8 cellular contexts compared by ENCODE assay signal in the genomic region with DNA sequence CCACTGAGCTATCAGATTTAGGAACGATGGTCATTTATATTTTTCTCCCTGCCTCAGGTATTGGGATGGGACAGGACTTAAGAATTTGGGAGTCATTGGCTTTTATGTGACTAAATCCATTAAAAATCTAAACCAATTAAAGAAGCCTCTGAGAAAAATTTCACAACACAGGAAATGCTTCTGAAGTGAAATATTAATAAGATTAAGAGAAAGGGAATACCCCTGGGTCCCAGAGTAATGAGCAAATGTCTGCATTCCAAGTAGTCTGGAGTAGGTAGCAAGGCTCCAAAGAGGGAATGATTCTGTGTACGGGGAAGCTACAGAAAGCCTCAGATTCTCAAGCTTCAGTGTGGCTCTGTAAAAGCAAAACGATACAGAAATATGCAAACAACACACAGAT. TPM values are rescaled to one million over a fixed set of nuclear protein-coding genes. Genes with fewer than 3 reads are reported as not detected.
DNase-seq lines count a peak whose midpoint lies in the region; ATAC-seq, FAIRE-seq and TF ChIP-seq lines count a peak whose summit lies in the region.

No MANE protein-coding gene starts in this region.

- H3K9me3 Mint-ChIP-seq in astrocyte (ENCODE audit: unreplicated experiment) = no peaks in the 10 kb centered on the region

- no peak for TF ChIP-seq POLR2A in vagina (IDR thresholded peaks at IDR 0.05)

- H3K79me2 ChIP-seq in astrocyte (ENCODE audit: insufficient read depth, low read length) = peaks cover 43% of the 10 kb centered on the region

- DNase-seq in Right ventricle myocardium superior (no peak), Right ventricle myocardium inferior (ENCODE audit: missing footprints) (no peak), astrocyte (ENCODE audit: low read depth) (peak; percentile 60), vagina (ENCODE audit: extremely low spot score in 2 of 2) (no peak)
- DNase-seq in activated CD4-positive, alpha-beta T cell treated with anti-CD3 and anti-CD28 coated beads, Interleukin-2, amount 50 U/mL, for 4 hours = no peak
- no peak for DNase-seq in stimulated activated CD4-positive, alpha-beta T cell treated with anti-CD3 and anti-CD28 coated beads, Interleukin-4, amount 100 ng/mL, for 4 hours

- H3K27ac Mint-ChIP-seq in astrocyte (ENCODE audit: unreplicated experiment) = peak overlapping the region; percentile 86

- peaks cover 7% of the 10 kb centered on the region for H3K4me1 ChIP-seq in astrocyte (ENCODE audit: insufficient read depth, low read length)
- peaks cover 4 to 17% (median 14%) of the 10 kb centered on the region in 4 donors for H3K4me1 ChIP-seq in liver (ENCODE audit: control insufficient read depth in 4 of 4, insufficient read depth in 4 of 4, low read length in 3 of 4)
- peaks cover 16% of the 10 kb centered on the region for H3K4me1 ChIP-seq in vagina

- WGBS in liver = 44% methylated on average over 3 of the region's 3 CpGs

- H3K36me3 ChIP-seq in astrocyte (ENCODE audit: insufficient read depth, low read length) (peaks cover under 1% of the 10 kb centered on the region), liver (ENCODE audit: control insufficient read depth in 4 of 4, insufficient read depth in 3 of 4, low read depth in 1 of 4, low read length in 3 of 4) (peaks cover 0 to 4% (median 1%) of the 10 kb centered on the region in 4 donors), vagina (peaks cover 0 to 4% of the 10 kb centered on the region in 2 donors)

- H3K4me2 ChIP-seq in astrocyte (ENCODE audit: low read length) = peak overlapping the region; percentile 88

- FAIRE-seq in astrocyte (lab: Jason Lieb, UNC) = no peak

- no peaks in the 10 kb centered on the region for H3K27me3 Mint-ChIP-seq in astrocyte (ENCODE audit: low read depth, unreplicated experiment)

- no peak for TF ChIP-seq RAD21 in liver (IDR thresholded peaks at IDR 0.05)

- H3K9me3 ChIP-seq in astrocyte (ENCODE audit: insufficient read depth, low read depth, low read length) (no peaks in the 10 kb centered on the region), liver (ENCODE audit: control insufficient read depth in 4 of 4, low read length in 3 of 4) (no peaks in the 10 kb centered on the region), vagina (no peaks in the 10 kb centered on the region)

- peak overlapping the region; percentile 71 for H2AFZ ChIP-seq in astrocyte (ENCODE audit: low read depth, low read length)

- no peak for TF ChIP-seq CTCF in astrocyte (IDR thresholded peaks at IDR 0.05; ENCODE audit: insufficient read depth, low read depth, low read length)
- TF ChIP-seq CTCF in liver (IDR thresholded peaks at IDR 0.05; ENCODE audit: low read depth, low read length, missing input control) = no peak
- no peak for TF ChIP-seq CTCF in vagina (IDR thresholded peaks at IDR 0.05)

- H3K9ac ChIP-seq in astrocyte (ENCODE audit: low read length) = peak overlapping the region; percentile 67
- H3K9ac ChIP-seq in liver (ENCODE audit: low read depth in 1 of 2, low read length in 2 of 2) = no peak overlapping the region

- H3K27ac ChIP-seq in astrocyte (ENCODE audit: low read depth, low read length) = peak overlapping the region; percentile 57
- no peak overlapping the region for H3K27ac ChIP-seq in liver (ENCODE audit: low read depth in 1 of 2, low read length in 2 of 2)
- H3K27ac ChIP-seq in vagina = peak overlapping the region; percentile 70

- intact Hi-C loops in Right ventricle myocardium superior (cut with DNase I) = no loop called here
- intact Hi-C loops in Right ventricle myocardium inferior (cut with DNase I) = loop anchor here (5.0 kb wide), 1 partner anchor 216 kb away; no protein-coding TSS in a partner anchor
- intact Hi-C loops in vagina (cut with DNase I) = no loop called here

- ATAC-seq in Right ventricle myocardium superior (ENCODE audit: poor library complexity) = peak; percentile 32
- ATAC-seq in Right ventricle myocardium inferior = no peak
- ATAC-seq in GM18870 (IDR thresholded peaks at IDR 0.05; ENCODE audit: unreplicated experiment) = no peak

- peaks cover 5% of the 10 kb centered on the region for H4K20me1 ChIP-seq in astrocyte (ENCODE audit: insufficient read depth, low read length)

- peak overlapping the region; percentile 85 for H3K4me3 Mint-ChIP-seq in astrocyte (ENCODE audit: unreplicated experiment)

- H3K27me3 ChIP-seq in astrocyte (ENCODE audit: insufficient read depth, low read length) (no peaks in the 10 kb centered on the region), liver (ENCODE audit: control insufficient read depth in 4 of 4, insufficient read depth in 4 of 4, low read length in 3 of 4) (no peaks in the 10 kb centered on the region), vagina (no peaks in the 10 kb centered on the region)

- H3K36me3 Mint-ChIP-seq in astrocyte (ENCODE audit: low read depth, unreplicated experiment) = no peaks in the 10 kb centered on the region

- H3K4me1 Mint-ChIP-seq in astrocyte (ENCODE audit: low read depth, unreplicated experiment) = peaks cover 11% of the 10 kb centered on the region

- H3K4me3 ChIP-seq in astrocyte (ENCODE audit: insufficient read depth, low read depth, low read length) = peak overlapping the region; percentile 59
- H3K4me3 ChIP-seq in liver (ENCODE audit: low read depth in 1 of 3, low read length in 3 of 3) = peak overlapping the region; percentile 27 to 83 (median 60)
- peak overlapping the region; percentile 61 to 73 for H3K4me3 ChIP-seq in vagina

TF ChIP-seq in liver, 16 proteins besides CTCF, POLR2A, EP300 and RAD21:
- TF ChIP-seq FOXA2 (IDR thresholded peaks at IDR 0.05) (no peak), SP1 (IDR thresholded peaks at IDR 0.05) (no peak), EGR1 (IDR thresholded peaks at IDR 0.05; ENCODE audit: low read depth in 2 of 2) (no peak), JUND (IDR thresholded peaks at IDR 0.05) (no peak), GABPA (IDR thresholded peaks at IDR 0.05 in 1 of 2, conservative IDR thresholded peaks at IDR 0.05 in 1 of 2) (no peak), YY1 (IDR thresholded peaks at IDR 0.05) (no peak), HNF4A (conservative IDR thresholded peaks at IDR 0.05) (no peak), HNF4G (IDR thresholded peaks at IDR 0.05) (no peak)
- TF ChIP-seq, protein P1, sequence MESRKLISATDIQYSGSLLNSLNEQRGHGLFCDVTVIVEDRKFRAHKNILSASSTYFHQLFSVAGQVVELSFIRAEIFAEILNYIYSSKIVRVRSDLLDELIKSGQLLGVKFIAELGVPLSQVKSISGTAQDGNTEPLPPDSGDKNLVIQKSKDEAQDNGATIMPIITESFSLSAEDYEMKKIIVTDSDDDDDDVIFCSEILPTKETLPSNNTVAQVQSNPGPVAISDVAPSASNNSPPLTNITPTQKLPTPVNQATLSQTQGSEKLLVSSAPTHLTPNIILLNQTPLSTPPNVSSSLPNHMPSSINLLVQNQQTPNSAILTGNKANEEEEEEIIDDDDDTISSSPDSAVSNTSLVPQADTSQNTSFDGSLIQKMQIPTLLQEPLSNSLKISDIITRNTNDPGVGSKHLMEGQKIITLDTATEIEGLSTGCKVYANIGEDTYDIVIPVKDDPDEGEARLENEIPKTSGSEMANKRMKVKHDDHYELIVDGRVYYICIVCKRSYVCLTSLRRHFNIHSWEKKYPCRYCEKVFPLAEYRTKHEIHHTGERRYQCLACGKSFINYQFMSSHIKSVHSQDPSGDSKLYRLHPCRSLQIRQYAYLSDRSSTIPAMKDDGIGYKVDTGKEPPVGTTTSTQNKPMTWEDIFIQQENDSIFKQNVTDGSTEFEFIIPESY (IDR thresholded peaks at IDR 0.05) = no peak

RNA-seq across cellular contexts. Expression of a gene that starts 0.7 kb away (rescaled TPM):
- total RNA-seq in Right ventricle myocardium superior (17.7 TPM), Right ventricle myocardium inferior (16.7 TPM), astrocyte (43.4 and 43.5 TPM in 2 replicates), liver (10 to 100 TPM; 13.9 to 21.3 TPM), vagina (37.6 TPM)
- polyA plus RNA-seq in liver = 10 to 100 TPM; 10.4 to 16.6 TPM

RNA-seq across cellular contexts. Expression of a gene that starts 40.6 kb away (rescaled TPM):
- total RNA-seq in Right ventricle myocardium superior (0.91 TPM), Right ventricle myocardium inferior (0.70 TPM), astrocyte (6.9 and 8.4 TPM in 2 replicates), liver (under 1 TPM; 0.09 to 0.59 TPM), vagina (6.1 TPM)
- under 1 TPM; 0.31 to 0.98 TPM for polyA plus RNA-seq in liver

Comparison
In these comparisons a context has a peak if more than half of its experiments do, and no peak if none do; other contexts are left out.
1. H3K27ac ChIP-seq: peak in astrocyte (single experiment) and vagina (single experiment); none in liver (0 of 2).
2. Peak in every context shown above with its lines, with median percentiles within 50 percentile points of each other: H3K4me3 ChIP-seq.